Comparison of ENCODE assay signal across 11 cellular contexts in the genomic region with DNA sequence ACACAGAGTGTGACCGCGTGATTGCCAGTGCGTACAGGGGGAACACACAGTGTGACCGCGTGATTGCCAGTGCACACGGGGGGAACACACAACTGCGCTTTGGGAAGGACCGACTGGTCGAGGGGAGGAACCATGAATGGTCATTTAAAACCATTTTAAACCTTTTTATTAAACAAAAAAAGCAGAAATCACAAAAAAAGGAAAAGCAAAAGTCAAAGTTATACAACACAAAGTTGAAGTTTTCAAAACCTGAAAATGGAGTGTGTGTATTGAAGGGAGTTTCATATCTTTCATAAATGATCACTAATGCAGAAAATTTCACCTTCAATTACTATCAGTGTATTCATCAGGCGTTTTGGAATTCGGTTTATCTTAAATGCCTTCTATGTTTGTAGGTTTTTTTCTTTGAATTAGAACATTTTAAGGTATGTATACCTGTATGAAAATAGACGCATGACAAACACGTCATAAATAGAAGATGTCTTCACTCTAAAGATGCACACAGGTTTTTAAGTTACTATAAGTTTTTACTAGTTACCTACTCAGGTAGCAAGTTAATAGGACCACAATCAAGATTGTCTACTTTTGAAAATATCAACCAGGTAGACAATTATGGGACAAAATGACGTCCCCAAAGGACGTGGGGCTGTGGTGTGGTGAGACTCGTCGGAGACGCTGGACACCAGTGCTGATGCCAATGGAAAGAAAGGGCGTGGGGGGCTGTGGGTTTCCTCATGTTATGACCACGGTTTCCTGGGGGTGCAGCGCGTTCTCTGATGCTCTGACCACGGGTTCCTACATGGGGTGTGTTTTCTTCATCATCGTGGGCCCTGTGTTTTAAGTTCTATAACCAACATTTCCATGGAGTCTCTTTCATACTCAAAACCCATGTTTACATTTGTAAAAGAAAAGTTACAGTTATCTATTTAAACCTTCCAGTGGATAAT.
DNase-seq lines count a peak whose midpoint lies in the region; ATAC-seq and TF ChIP-seq lines count a peak whose summit lies in the region.
"Had no signal": no experiment of that assay in that cellular context is flagged by ENCODE, and none has a peak within 500 bp of the region (broad histone marks: within the 10 kb centered on the region; RNA-seq: fewer than 3 reads in every experiment).

No MANE protein-coding gene starts in this region.

- no peaks in the 10 kb centered on the region for H3K9me2 ChIP-seq in PC-9 (ENCODE audit: insufficient read depth)

- H3K36me3 Mint-ChIP-seq in activated naive CD4-positive, alpha-beta T cell treated with anti-CD3 and anti-CD28 coated beads, Interleukin-2, amount 50 U/mL, for 72 hours: no peaks in the 10 kb centered on the region
- H3K36me3 Mint-ChIP-seq: activated naive CD8-positive, alpha-beta T cell had no signal

- H3K36me3 ChIP-seq in H7 (replicated peaks; ENCODE audit: control insufficient read depth, insufficient read depth, low read length): no peaks in the 10 kb centered on the region
- no peaks in the 10 kb centered on the region for H3K36me3 ChIP-seq in PC-9 (ENCODE audit: low read depth)
- H3K36me3 ChIP-seq: upper lobe of left lung had no signal

- POLR2A ChIA-PET in PC-9 (lab: Charles Lee; ENCODE audit: unreplicated experiment): no interaction called here

- H3K9me3 Mint-ChIP-seq in activated naive CD4-positive, alpha-beta T cell treated with anti-CD3 and anti-CD28 coated beads, Interleukin-2, amount 50 U/mL, for 72 hours: no peaks in the 10 kb centered on the region

- no peaks in the 10 kb centered on the region for H3K4me1 ChIP-seq in PC-9 (replicated peaks; ENCODE audit: insufficient read depth)
- H3K4me1 ChIP-seq: upper lobe of left lung had no signal

- no peaks in the 10 kb centered on the region for H4K20me1 ChIP-seq in PC-9 (ENCODE audit: insufficient read depth)

- no peak overlapping the region for H3K4me2 ChIP-seq in PC-9

- TF ChIP-seq CTCF in PC-9 (conservative IDR thresholded peaks at IDR 0.05): no peak

- peak overlapping the region in 1 of 2 donors; percentile 36 for H3K27ac Mint-ChIP-seq in activated naive CD4-positive, alpha-beta T cell treated with anti-CD3 and anti-CD28 coated beads, Interleukin-2, amount 50 U/mL, for 72 hours
- H3K27ac Mint-ChIP-seq: activated naive CD8-positive, alpha-beta T cell had no signal

- H2AFZ ChIP-seq in PC-9: no peak overlapping the region

- no TSS peak for BruUV-seq in PC-9 (replicated peaks; lab: Mats Ljungman, UMichigan)

- H3K27me3 ChIP-seq in H7 (ENCODE audit: control insufficient read depth, insufficient read depth, low read length): no peaks in the 10 kb centered on the region
- peaks cover 41% of the 10 kb centered on the region for H3K27me3 ChIP-seq in PC-9 (ENCODE audit: insufficient read depth, low read depth)
- H3K27me3 ChIP-seq: upper lobe of left lung had no signal

- H3K27ac ChIP-seq in substantia nigra (ENCODE audit: low read depth, low read length, poor library complexity, severe bottlenecking) (no peak overlapping the region), PC-9 (no peak overlapping the region)
- H3K27ac ChIP-seq: upper lobe of left lung had no signal

- CTCF ChIA-PET in PC-9 (lab: Charles Lee): no interaction called here

- no peak overlapping the region for H3K4me3 ChIP-seq in H7 (ENCODE audit: insufficient read depth, low read depth, low read length)
- no peak overlapping the region for H3K4me3 ChIP-seq in PC-9
- H3K4me3 ChIP-seq: upper lobe of left lung had no signal

- H3K9me3 ChIP-seq in PC-9 (ENCODE audit: insufficient read depth, low read depth): peaks cover 3% of the 10 kb centered on the region; the same call in 1 of the 2 replicates
- H3K9me3 ChIP-seq: upper lobe of left lung had no signal

- ATAC-seq in activated naive CD4-positive, alpha-beta T cell treated with anti-CD3 and anti-CD28 coated beads, Interleukin-2, amount 50 U/mL, for 72 hours: peak; percentile 11 to 84

- intact Hi-C loops in PC-9 (cut with micrococcal nuclease; ENCODE audit: unreplicated experiment): no loop called here

- DNase-seq in CD1c-positive myeloid dendritic cell (ENCODE audit: extremely low spot score) (peak; percentile 43), LHCN-M2 (ENCODE audit: low read depth) (peak; percentile 22), myocyte (ENCODE audit: low read depth) (peak; percentile 30), H7 (no peak), SHP77 treated with DMSO at 0.1 percent for 48 hours (lab: John Stamatoyannopoulos, UW) (no peak), substantia nigra (lab: John Stamatoyannopoulos, UW) (no peak), PC-9 (no peak)
- DNase-seq in activated naive CD4-positive, alpha-beta T cell treated with anti-CD3 and anti-CD28 coated beads, Interleukin-2, amount 50 U/mL, for 72 hours (ENCODE audit: low spot score in 2 of 2): peak in 1 of 2 donors; percentile 36
- DNase-seq: NCI-H526 treated with DMSO at 0.1 percent for 48 hours, upper lobe of left lung had no signal

- peaks cover 11% of the 10 kb centered on the region; the same call in 1 of the 2 replicates for H3F3A ChIP-seq in PC-9 (ENCODE audit: insufficient read depth, low read depth)

- H3K79me2 ChIP-seq in PC-9 (ENCODE audit: low read depth): no peaks in the 10 kb centered on the region

Comparison
In these comparisons a context has a peak if more than half of its experiments do, and no peak if none do; other contexts are left out.
1. DNase-seq: peak in CD1c-positive myeloid dendritic cell (single experiment), LHCN-M2 (single experiment) and myocyte (single experiment); none in H7 (single experiment), SHP77 treated with DMSO at 0.1 percent for 48 hours (single experiment), substantia nigra (0 of 49) and PC-9 (0 of 2).